In the genomic region with DNA sequence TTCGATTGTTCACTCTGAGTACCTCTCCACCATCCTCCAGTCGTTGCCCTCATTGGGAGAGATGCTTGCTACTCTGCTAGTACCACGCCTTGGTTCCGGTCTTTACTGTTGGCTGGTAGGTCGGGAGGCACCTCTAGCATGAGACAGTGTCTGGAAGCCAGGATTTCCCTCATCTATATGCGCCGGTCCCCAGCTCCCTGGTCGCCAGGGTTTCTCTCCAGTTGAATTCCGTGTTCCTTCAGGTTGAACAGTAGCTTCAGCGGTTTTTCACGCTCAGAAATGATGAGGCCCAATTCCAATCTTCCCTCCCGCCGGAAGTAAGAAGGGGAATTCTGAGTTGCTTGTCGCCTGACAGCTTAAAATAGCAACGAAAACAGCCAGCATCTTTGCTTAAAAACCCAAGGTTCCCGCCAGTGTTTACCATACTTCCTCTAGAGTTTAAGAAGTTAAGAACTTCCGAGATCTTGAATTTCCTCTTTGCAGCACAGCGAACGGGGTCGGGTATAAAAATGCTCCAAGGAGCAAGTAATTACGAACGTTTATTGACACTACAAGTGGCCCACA, we compare ENCODE assay signal across 9 cellular contexts. TPM values are rescaled to one million over a fixed set of nuclear protein-coding genes. Genes with fewer than 3 reads are reported as not detected.
DNase-seq lines count a peak whose midpoint lies in the region; ATAC-seq and TF ChIP-seq lines count a peak whose summit lies in the region.
"Had no signal": no experiment of that assay in that cellular context is flagged by ENCODE, and none has a peak within 500 bp of the region (broad histone marks: within the 10 kb centered on the region; RNA-seq: fewer than 3 reads in every experiment).

No MANE protein-coding gene starts in this region.

- H3K79me2 ChIP-seq in DND-41 (ENCODE audit: insufficient read depth, low read length), result peaks cover 92% of the 10 kb centered on the region

- H3K9me3 ChIP-seq in DND-41 (ENCODE audit: insufficient read depth, low read length, severe bottlenecking) (no peaks in the 10 kb centered on the region), KOPT-K1 (ENCODE audit: insufficient read depth, low read length, poor library complexity, severe bottlenecking) (no peaks in the 10 kb centered on the region), right cardiac atrium (ENCODE audit: control insufficient read depth, low read length) (no peaks in the 10 kb centered on the region)

- H3K4me2 ChIP-seq in DND-41 (ENCODE audit: insufficient read depth, low read length), result peak overlapping the region; percentile 71

- H3K4me3 ChIP-seq in DND-41 (ENCODE audit: low read depth in 1 of 2, low read length in 2 of 2) (peak overlapping the region; percentile 38 to 61), right cardiac atrium (ENCODE audit: low read length) (peak overlapping the region; percentile 63)

- H3K36me3 ChIP-seq in DND-41 (ENCODE audit: insufficient read depth, low read length) (peaks cover 16% of the 10 kb centered on the region), KOPT-K1 (ENCODE audit: insufficient read depth, low read length) (no peaks in the 10 kb centered on the region; the same call in 1 of the 2 replicates)

- ATAC-seq in DND-41 (ENCODE audit: insufficient read depth, low read depth) (peak; percentile 35), GM21528 (IDR thresholded peaks at IDR 0.05; ENCODE audit: low FRiP score, unreplicated experiment) (peak; percentile 27), right cardiac atrium (no peak), GM18519 (IDR thresholded peaks at IDR 0.05; ENCODE audit: low FRiP score, unreplicated experiment) (no peak)

- peak overlapping the region; percentile 87 for H3K9ac ChIP-seq in DND-41 (ENCODE audit: low read depth, low read length)

- H3K27ac ChIP-seq in DND-41 (ENCODE audit: low read length) (peak overlapping the region; percentile 93), KOPT-K1 (ENCODE audit: low read depth, low read length, poor library complexity, severe bottlenecking) (peak overlapping the region; percentile 100), right cardiac atrium (ENCODE audit: low read length) (peak overlapping the region; percentile 59)
- H3K27ac ChIP-seq: epithelial cell of prostate had no signal

- H2AFZ ChIP-seq in DND-41 (ENCODE audit: low read depth, low read length), result peak overlapping the region; percentile 64

- TF ChIP-seq CTCF in DND-41 (IDR thresholded peaks at IDR 0.05; ENCODE audit: borderline replicate concordance, extremely low read depth, low read length, poor library complexity, severe bottlenecking), result no peak

- DNase-seq in DND-41 (peak; percentile 80), right cardiac atrium (peak in 1 of 3 donors; percentile 43), NCI-H1694 (lab: John Stamatoyannopoulos, UW) (no peak)
- DNase-seq in activated T-cell treated with anti-CD3 and anti-CD28 coated beads, Interleukin-2, amount 50 U/mL, for 1 hour, result peak; percentile 51
- peak; percentile 30 for DNase-seq in stimulated activated CD4-positive, alpha-beta T cell treated with anti-CD3 and anti-CD28 coated beads, Interleukin-4, amount 100 ng/mL, for 1 hour

- 6% methylated on average over 22 of the region's 22 CpGs for WGBS in right cardiac atrium

- no peaks in the 10 kb centered on the region for H4K20me1 ChIP-seq in DND-41 (ENCODE audit: insufficient read depth, low read length)

- intact Hi-C loops in right cardiac atrium (cut with DNase I), result loop anchor here in 1 of 4 donors (10.0 kb wide), 1 partner anchor 80 kb away; no protein-coding TSS in a partner anchor

- peaks cover 40% of the 10 kb centered on the region for H3K4me1 ChIP-seq in DND-41 (ENCODE audit: insufficient read depth, low read length)
- no peaks in the 10 kb centered on the region for H3K4me1 ChIP-seq in right cardiac atrium (ENCODE audit: control insufficient read depth, insufficient read depth, low read length)

- no peaks in the 10 kb centered on the region for H3K27me3 ChIP-seq in DND-41 (ENCODE audit: insufficient read depth, low read length, poor library complexity)
- H3K27me3 ChIP-seq in right cardiac atrium (ENCODE audit: control insufficient read depth, insufficient read depth), result no peaks in the 10 kb centered on the region

RNA-seq across cellular contexts. Expression of gene ST8SIA4, which starts 1.3 kb away (rescaled TPM):
- 1 to 10 TPM; 3.6 to 5.9 (median 4.3) TPM for total RNA-seq in right cardiac atrium
- polyA plus RNA-seq in right cardiac atrium, result 0.84 TPM

Comparison
In these comparisons a context has a peak if more than half of its experiments do, and no peak if none do; other contexts are left out.
1. ATAC-seq: peak in DND-41 (single experiment) and GM21528 (single experiment); none in right cardiac atrium (0 of 2) and GM18519 (single experiment).
2. Peak in every context shown above with its lines, with median percentiles within 50 percentile points of each other: H3K27ac ChIP-seq.